ENCODE assay signal across 10 cellular contexts in genomic region chr13:33644607-33645543, GRCh38.
DNase-seq lines count a peak whose midpoint lies in the region; ATAC-seq and TF ChIP-seq lines count a peak whose summit lies in the region.
"Had no signal": no experiment of that assay in that cellular context is flagged by ENCODE, and none has a peak within 500 bp of the region (broad histone marks: within the 10 kb centered on the region; RNA-seq: fewer than 3 reads in every experiment).

No MANE protein-coding gene starts in this region.

- POLR2A ChIA-PET in PC-3 (lab: Charles Lee; ENCODE audit: unreplicated experiment), result no interaction called here

- BruUV-seq in PC-3 (replicated peaks; lab: Mats Ljungman, UMichigan), result no TSS peak

- DNase-seq in NCI-H2107 treated with DMSO at 0.1 percent for 48 hours (lab: John Stamatoyannopoulos, UW; ENCODE audit: unreplicated experiment), result peak; percentile 23
- DNase-seq in NCI-H2107 (lab: John Stamatoyannopoulos, UW), result no peak
- DNase-seq in PC-3, result peak; percentile 36
- peak; percentile 48 for DNase-seq in fibroblast of pulmonary artery (ENCODE audit: low read depth)
- no peak for DNase-seq in stimulated activated naive B cell treated with anti-CD40 and anti-IgM and Interleukin-4, amounts not matched to agents 10 μg/mL and 1 μg/mL and 100 μg/mL, for 72 hours
- no peak for DNase-seq in EL
- no peak for DNase-seq in AG08396 (ENCODE audit: low spot score)
- DNase-seq: 8988T had no signal

- H3K9me3 ChIP-seq in PC-3 (ENCODE audit: low read length), result no peaks in the 10 kb centered on the region

- no peak overlapping the region for H3K4me2 ChIP-seq in PC-3 (ENCODE audit: low read length)
- H3K4me2 ChIP-seq: KMS-11 had no signal

- ATAC-seq in PC-3 (peak; percentile 35; the same call in 1 of the 2 replicates), HG02970 (IDR thresholded peaks at IDR 0.05; ENCODE audit: low FRiP score, unreplicated experiment) (no peak)
- peak; percentile 54 to 66 for ATAC-seq in stimulated activated naive B cell treated with anti-CD40 and anti-IgM and Interleukin-4, amounts not matched to agents 10 μg/mL and 1 μg/mL and 100 μg/mL, for 72 hours (replicated peaks)

- no peaks in the 10 kb centered on the region for H4K20me1 ChIP-seq in PC-3 (ENCODE audit: low read length)

- peaks cover 0 to 6% of the 10 kb centered on the region in 2 donors for H3K27me3 Mint-ChIP-seq in stimulated activated naive B cell treated with anti-CD40 and anti-IgM and Interleukin-4, amounts not matched to agents 10 μg/mL and 1 μg/mL and 100 μg/mL, for 72 hours

- TF ChIP-seq CTCF in PC-3 (conservative IDR thresholded peaks at IDR 0.05; ENCODE audit: low read depth, low read length) (no peak), fibroblast of pulmonary artery (IDR thresholded peaks at IDR 0.05; ENCODE audit: low read length, missing control alignments) (no peak)

- no peak overlapping the region for H3K4me3 ChIP-seq in PC-3 (ENCODE audit: low read length)
- no peak overlapping the region for H3K4me3 ChIP-seq in fibroblast of pulmonary artery (replicated peaks; ENCODE audit: low read depth, low read length)

- H3K9me3 Mint-ChIP-seq in stimulated activated naive B cell treated with anti-CD40 and anti-IgM and Interleukin-4, amounts not matched to agents 10 μg/mL and 1 μg/mL and 100 μg/mL, for 72 hours, result no peaks in the 10 kb centered on the region

- H3K36me3 ChIP-seq in PC-3 (ENCODE audit: low read depth, low read length), result no peaks in the 10 kb centered on the region

- CTCF ChIA-PET in PC-3 (lab: Charles Lee), result no interaction called here

- intact Hi-C loops in PC-3 (cut with micrococcal nuclease), result no loop called here

- H3K4me3 Mint-ChIP-seq in stimulated activated naive B cell treated with anti-CD40 and anti-IgM and Interleukin-4, amounts not matched to agents 10 μg/mL and 1 μg/mL and 100 μg/mL, for 72 hours, result no peak overlapping the region

- no peaks in the 10 kb centered on the region for H3K36me3 Mint-ChIP-seq in stimulated activated naive B cell treated with anti-CD40 and anti-IgM and Interleukin-4, amounts not matched to agents 10 μg/mL and 1 μg/mL and 100 μg/mL, for 72 hours

- no peak overlapping the region for H3K9ac ChIP-seq in PC-3 (ENCODE audit: low read length)
- H3K9ac ChIP-seq: KMS-11 had no signal

- peaks cover 20% of the 10 kb centered on the region for H3K4me1 ChIP-seq in PC-3 (ENCODE audit: insufficient read depth, low read length)

- H3K79me2 ChIP-seq in PC-3 (ENCODE audit: low read length), result no peaks in the 10 kb centered on the region

- H3K4me1 Mint-ChIP-seq in stimulated activated naive B cell treated with anti-CD40 and anti-IgM and Interleukin-4, amounts not matched to agents 10 μg/mL and 1 μg/mL and 100 μg/mL, for 72 hours, result peaks cover 11 to 16% of the 10 kb centered on the region in 2 donors

- no peaks in the 10 kb centered on the region for H3K9me2 ChIP-seq in PC-3 (replicated peaks; ENCODE audit: low read length)

- H3K27ac Mint-ChIP-seq in stimulated activated naive B cell treated with anti-CD40 and anti-IgM and Interleukin-4, amounts not matched to agents 10 μg/mL and 1 μg/mL and 100 μg/mL, for 72 hours, result no peak overlapping the region

- no peaks in the 10 kb centered on the region for H3F3A ChIP-seq in PC-3 (ENCODE audit: low read length, unreplicated experiment)

- no peaks in the 10 kb centered on the region for H3K27me3 ChIP-seq in PC-3 (ENCODE audit: low read length)

- H3K27ac ChIP-seq in PC-3 (ENCODE audit: low read length), result no peak overlapping the region
- H3K27ac ChIP-seq: KMS-11 had no signal

- H2AFZ ChIP-seq in PC-3 (ENCODE audit: low read length), result no peak overlapping the region

Comparison
In these comparisons a context has a peak if more than half of its experiments do, and no peak if none do; other contexts are left out.
1. DNase-seq: peak in NCI-H2107 treated with DMSO at 0.1 percent for 48 hours (single experiment), PC-3 (single experiment) and fibroblast of pulmonary artery (single experiment); none in NCI-H2107 (single experiment), stimulated activated naive B cell treated with anti-CD40 and anti-IgM and Interleukin-4, amounts not matched to agents 10 μg/mL and 1 μg/mL and 100 μg/mL, for 72 hours (single experiment), EL (single experiment) and AG08396 (single experiment).